In genomic region chrX:45843518-45843917, GRCh38 we compare ENCODE assay signal across 14 cellular contexts.
DNase-seq lines count a peak whose midpoint lies in the region; ATAC-seq lines count a peak whose summit lies in the region.
"Had no signal": no experiment of that assay in that cellular context is flagged by ENCODE, and none has a peak within 500 bp of the region (broad histone marks: within the 10 kb centered on the region; RNA-seq: fewer than 3 reads in every experiment).

No MANE protein-coding gene starts in this region.

- peaks cover 44% of the 10 kb centered on the region for H3K4me1 Mint-ChIP-seq in activated CD8-positive, alpha-beta T cell treated with anti-CD3 and anti-CD28 coated beads, Interleukin-2, amount 10 ng/mL, durations not matched to agents 7 days and 5 days (ENCODE audit: low read depth)

- H4K20me1 ChIP-seq in GM23248 (ENCODE audit: insufficient read depth): no peaks in the 10 kb centered on the region

- no peak overlapping the region for H3K4me2 ChIP-seq in GM23248 (ENCODE audit: unreplicated experiment)

- DNase-seq in NCI-H2196 (lab: John Stamatoyannopoulos, UW; ENCODE audit: unreplicated experiment) (peak; percentile 1), NCI-H2196 treated with DMSO at 0.1 percent for 48 hours (lab: John Stamatoyannopoulos, UW; ENCODE audit: unreplicated experiment) (no peak), GM23248 (peak; percentile 16), left kidney (ENCODE audit: low read depth, low spot score) (peak; percentile 5)
- DNase-seq in activated CD8-positive, alpha-beta T cell treated with anti-CD3 and anti-CD28 coated beads, Interleukin-2, amount 10 ng/mL, durations not matched to agents 7 days and 5 days: peak; percentile 33
- DNase-seq: amniotic stem cell; foreskin melanocyte; NCI-H2171; stimulated activated CD4-positive, alpha-beta T cell treated with anti-CD3 and anti-CD28 coated beads, Interleukin-2, amount 100 ng/mL, for 48 hours; transverse colon had no signal

- no peaks in the 10 kb centered on the region for H3K27me3 ChIP-seq in GM23248 (replicated peaks; ENCODE audit: insufficient read depth)
- H3K27me3 ChIP-seq: transverse colon had no signal

- peaks cover 32% of the 10 kb centered on the region for H3K4me1 ChIP-seq in GM23248 (ENCODE audit: insufficient read depth)
- H3K4me1 ChIP-seq: transverse colon had no signal

- H3K9me3 ChIP-seq in GM23248 (ENCODE audit: low read depth): no peaks in the 10 kb centered on the region
- H3K9me3 ChIP-seq: transverse colon had no signal

- no peak overlapping the region for H3K4me3 ChIP-seq in GM23248
- H3K4me3 ChIP-seq: transverse colon had no signal

- no peak overlapping the region for H3K4me3 Mint-ChIP-seq in activated CD8-positive, alpha-beta T cell treated with anti-CD3 and anti-CD28 coated beads, Interleukin-2, amount 10 ng/mL, durations not matched to agents 7 days and 5 days

- H3K36me3 Mint-ChIP-seq in activated CD8-positive, alpha-beta T cell treated with anti-CD3 and anti-CD28 coated beads, Interleukin-2, amount 10 ng/mL, durations not matched to agents 7 days and 5 days (ENCODE audit: low read depth): peaks cover 40% of the 10 kb centered on the region

- H3K36me3 ChIP-seq in GM23248 (ENCODE audit: low read depth): peaks cover 7% of the 10 kb centered on the region; the same call in 1 of the 2 replicates
- H3K36me3 ChIP-seq: transverse colon had no signal

- no peaks in the 10 kb centered on the region for H3K9me3 Mint-ChIP-seq in activated CD8-positive, alpha-beta T cell treated with anti-CD3 and anti-CD28 coated beads, Interleukin-2, amount 10 ng/mL, durations not matched to agents 7 days and 5 days (ENCODE audit: insufficient read depth)

- CTCF ChIA-PET in activated CD8-positive, alpha-beta T cell treated with anti-CD3 and anti-CD28 coated beads, Interleukin-2, amount 10 ng/mL, durations not matched to agents 7 days and 5 days (lab: Charles Lee): interaction anchor here (1.6 to 7.1 kb wide), 4 partner anchors 12 to 533 kb away, joined by 4 to 68 read pairs (median 12); no protein-coding TSS in a partner anchor

- H3K9ac ChIP-seq in GM23248: no peak overlapping the region

- no peaks in the 10 kb centered on the region for H3K27me3 Mint-ChIP-seq in activated CD8-positive, alpha-beta T cell treated with anti-CD3 and anti-CD28 coated beads, Interleukin-2, amount 10 ng/mL, durations not matched to agents 7 days and 5 days (ENCODE audit: low read depth)
- H3K27me3 Mint-ChIP-seq: naive thymus-derived CD4-positive, alpha-beta T cell had no signal

- peaks cover 5% of the 10 kb centered on the region; the same call in 1 of the 2 replicates for H3F3A ChIP-seq in GM23248 (ENCODE audit: insufficient read depth)

- no peak for ATAC-seq in activated CD8-positive, alpha-beta T cell treated with anti-CD3 and anti-CD28 coated beads, Interleukin-2, amount 10 ng/mL, durations not matched to agents 7 days and 5 days
- ATAC-seq in GM19324 (IDR thresholded peaks at IDR 0.05; ENCODE audit: low FRiP score, unreplicated experiment): no peak
- ATAC-seq in GM21423 (IDR thresholded peaks at IDR 0.05; ENCODE audit: unreplicated experiment): no peak
- no peak for ATAC-seq in HG02840 (IDR thresholded peaks at IDR 0.05; ENCODE audit: low FRiP score, unreplicated experiment)
- ATAC-seq: naive thymus-derived CD4-positive, alpha-beta T cell had no signal

- H3K9me2 ChIP-seq in GM23248 (ENCODE audit: insufficient read depth): no peaks in the 10 kb centered on the region

- no peak overlapping the region for H2AFZ ChIP-seq in GM23248

- POLR2A ChIA-PET in activated CD8-positive, alpha-beta T cell treated with anti-CD3 and anti-CD28 coated beads, Interleukin-2, amount 10 ng/mL, durations not matched to agents 7 days and 5 days (lab: Charles Lee): no interaction called here

- no peak overlapping the region for H3K27ac ChIP-seq in GM23248
- H3K27ac ChIP-seq: transverse colon had no signal

- H3K27ac Mint-ChIP-seq in activated CD8-positive, alpha-beta T cell treated with anti-CD3 and anti-CD28 coated beads, Interleukin-2, amount 10 ng/mL, durations not matched to agents 7 days and 5 days: no peak overlapping the region

- peaks cover 35% of the 10 kb centered on the region for H3K79me2 ChIP-seq in GM23248 (ENCODE audit: insufficient read depth)

- in situ Hi-C loops in GM23248 (cut with MboI): loop anchor here (25.0 kb wide), 1 partner anchor 519 kb away; no protein-coding TSS in a partner anchor

- 20 to 27% methylated on average over 1 of the region's 1 CpG for WGBS in GM23248 (ENCODE audit: low coverage in 1 of 2, low lambda C conversion rate in 2 of 2, missing lambda C conversion rate in 2 of 2), 2 experiments
